11 cellular contexts compared by ENCODE assay signal in genomic region chr10:95208702-95209391, GRCh38. TPM values are rescaled to one million over a fixed set of nuclear protein-coding genes. Genes with fewer than 3 reads are reported as not detected.
DNase-seq lines count a peak whose midpoint lies in the region; ATAC-seq, FAIRE-seq and TF ChIP-seq lines count a peak whose summit lies in the region.
"Had no signal": no experiment of that assay in that cellular context is flagged by ENCODE, and none has a peak within 500 bp of the region (broad histone marks: within the 10 kb centered on the region; RNA-seq: fewer than 3 reads in every experiment).

No MANE protein-coding gene starts in this region.

- no peaks in the 10 kb centered on the region for H3K27me3 ChIP-seq in hepatocyte

- TF ChIP-seq POLR2A in GM12892 (IDR thresholded peaks at IDR 0.05; ENCODE audit: low read depth, low read length): no peak

- H3K4me1 ChIP-seq in hepatocyte (ENCODE audit: insufficient read depth): no peaks in the 10 kb centered on the region

- no peak overlapping the region for H3K4me2 ChIP-seq in hepatocyte

- TF ChIP-seq CTCF in hepatocyte (IDR thresholded peaks at IDR 0.05; ENCODE audit: poor library complexity): peak; percentile 42

- peak; percentile 87 for FAIRE-seq in A204.1 (lab: Jason Lieb, UNC)
- FAIRE-seq in GM12892 (lab: Jason Lieb, UNC): no peak

- DNase-seq in ELF-1 (ENCODE audit: low read depth, low spot score) (peak; percentile 30), RPMI7951 (ENCODE audit: low read depth) (peak; percentile 15), hepatocyte (ENCODE audit: low spot score) (no peak), NCI-H1694 treated with DMSO at 0.1 percent for 48 hours (lab: John Stamatoyannopoulos, UW) (no peak), GM12892 (ENCODE audit: insufficient read length) (no peak)
- no peak for DNase-seq in stimulated activated naive CD4-positive, alpha-beta T cell treated with Interleukin-2 at 50 U/mL for 16 hours (lab: John Stamatoyannopoulos, UW)
- DNase-seq: aorta; NCI-H446 treated with DMSO at 0.1 percent for 48 hours; stimulated activated naive CD4-positive, alpha-beta T cell had no signal

- H3K4me3 ChIP-seq in hepatocyte: no peak overlapping the region

- no peak overlapping the region for H3K27ac ChIP-seq in hepatocyte

- H3K9me2 ChIP-seq in hepatocyte (replicated peaks; ENCODE audit: insufficient read depth): no peaks in the 10 kb centered on the region

- WGBS in hepatocyte (ENCODE audit: low lambda C conversion rate, missing lambda C conversion rate): 62% methylated on average over 8 of the region's 8 CpGs

- H3K79me2 ChIP-seq in hepatocyte: no peaks in the 10 kb centered on the region

- H3K9me3 ChIP-seq in hepatocyte (ENCODE audit: low read depth): no peaks in the 10 kb centered on the region

- H3K36me3 ChIP-seq in hepatocyte (replicated peaks; ENCODE audit: insufficient read depth, low read depth): no peaks in the 10 kb centered on the region

- H4K20me1 ChIP-seq in hepatocyte (ENCODE audit: insufficient read depth, poor library complexity, severe bottlenecking): no peaks in the 10 kb centered on the region

- H2AFZ ChIP-seq in hepatocyte: no peak overlapping the region

- no peak for ATAC-seq in GM18498 (IDR thresholded peaks at IDR 0.05; ENCODE audit: unreplicated experiment)

RNA-seq across cellular contexts. Expression of gene ACSM6, which starts 14.8 kb away (rescaled TPM):
- not detected in 2 replicates for total RNA-seq in RPMI7951 (2014; rRNA removed; shearing (Covaris generic))
- total RNA-seq in hepatocyte: not detected in 2 replicates
- polyA plus RNA-seq in hepatocyte: 0.10 TPM in 1 of 2 replicates, not detected in the other
- 0.17 TPM for polyA plus RNA-seq in GM12892 (2012; ENCODE audit: missing spikeins)
- polyA plus RNA-seq: aorta had no signal

Comparison
In these comparisons a context has a peak if more than half of its experiments do, and no peak if none do; other contexts are left out.
1. DNase-seq: peak in ELF-1 (single experiment) and RPMI7951 (single experiment); none in hepatocyte (single experiment), stimulated activated naive CD4-positive, alpha-beta T cell treated with Interleukin-2 at 50 U/mL for 16 hours (single experiment), NCI-H1694 treated with DMSO at 0.1 percent for 48 hours (single experiment) and GM12892 (single experiment).